14 cellular contexts compared by ENCODE assay signal in the genomic region with DNA sequence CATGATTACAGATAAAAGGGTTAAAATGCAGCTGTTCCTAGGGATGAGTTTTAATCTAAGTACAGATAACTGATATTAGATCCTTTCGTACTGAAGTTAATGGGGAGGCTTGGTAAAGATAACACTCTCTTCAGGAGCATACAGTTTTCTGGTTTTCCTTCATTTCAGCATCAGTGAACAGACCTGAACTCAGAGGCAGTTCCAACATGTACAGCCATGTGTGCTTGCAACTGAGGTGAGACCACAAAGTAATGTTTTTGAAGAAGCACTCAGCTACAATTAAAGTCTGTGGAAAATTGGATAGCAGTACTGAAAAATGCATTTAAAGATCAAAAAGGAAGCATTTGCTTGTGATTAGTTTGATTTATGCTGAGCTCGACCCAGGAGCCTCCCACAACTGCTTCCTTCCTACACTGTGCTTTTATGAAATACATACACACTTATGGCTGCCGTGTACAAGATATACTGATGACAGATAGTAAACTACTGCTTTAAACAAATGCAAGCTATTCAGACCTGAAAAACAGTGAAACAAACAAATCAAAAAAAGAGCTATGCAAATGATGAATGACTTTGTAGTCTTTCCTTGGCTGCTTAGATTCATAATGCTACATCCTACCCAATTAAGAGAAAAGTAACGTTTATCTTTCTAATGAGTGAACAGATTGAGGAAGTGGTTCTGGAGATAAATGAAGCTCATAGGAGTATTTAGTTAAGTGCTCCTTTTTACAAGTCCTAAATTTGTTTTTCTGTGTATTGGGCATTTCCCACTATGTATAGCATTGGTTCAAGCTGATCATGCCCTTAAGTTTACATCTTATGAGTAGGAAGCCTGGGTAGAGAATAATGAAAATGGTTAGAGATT.
DNase-seq lines count a peak whose midpoint lies in the region; ATAC-seq, FAIRE-seq and TF ChIP-seq lines count a peak whose summit lies in the region.
"Had no signal": no experiment of that assay in that cellular context is flagged by ENCODE, and none has a peak within 500 bp of the region (broad histone marks: within the 10 kb centered on the region; RNA-seq: fewer than 3 reads in every experiment).

No MANE protein-coding gene starts in this region.

- peaks cover 17% of the 10 kb centered on the region for H3K4me1 Mint-ChIP-seq in memory B cell
- peaks cover 11% of the 10 kb centered on the region for H3K4me1 Mint-ChIP-seq in endodermal cell

- DNase-seq in GM12891 (ENCODE audit: insufficient read length, low spot score) (no peak), Kasumi-1 (lab: John Stamatoyannopoulos, UW) (peak; percentile 9 to 19), memory B cell (ENCODE audit: low spot score in 2 of 2) (no peak), endodermal cell (no peak), NCI-H526 (lab: John Stamatoyannopoulos, UW) (no peak)
- DNase-seq: body of pancreas; CD4-positive, alpha-beta T cell; NCI-H1417 treated with DMSO at 0.1 percent for 48 hours; ovary; PC-3; stimulated activated CD4-positive, alpha-beta T cell treated with anti-CD3 and anti-CD28 coated beads, Interleukin-1b, Interleukin-23, amount 100 ng/mL, for 48 hours had no signal

- H3K27ac Mint-ChIP-seq in memory B cell (peak overlapping the region; percentile 51), endodermal cell (no peak overlapping the region)
- H3K27ac Mint-ChIP-seq: CD4-positive, alpha-beta T cell had no signal

- H3K27me3 ChIP-seq in endodermal cell (ENCODE audit: control insufficient read depth, insufficient read depth, low read length, poor library complexity, severe bottlenecking) = no peaks in the 10 kb centered on the region
- H3K27me3 ChIP-seq: body of pancreas, ovary had no signal

- TF ChIP-seq POLR2A in GM12891 (IDR thresholded peaks at IDR 0.05; ENCODE audit: low read depth, low read length) = no peak

- H3K9me3 ChIP-seq in endodermal cell (ENCODE audit: control insufficient read depth, low read length) = no peaks in the 10 kb centered on the region
- H3K9me3 ChIP-seq: body of pancreas, ovary had no signal

- ATAC-seq in GM21528 (IDR thresholded peaks at IDR 0.05; ENCODE audit: low FRiP score, unreplicated experiment) = peak; percentile 49
- ATAC-seq in memory B cell (ENCODE audit: low read depth) = peak; percentile 59
- ATAC-seq in HG02763 (IDR thresholded peaks at IDR 0.05; ENCODE audit: unreplicated experiment) = no peak
- ATAC-seq in HG02970 (IDR thresholded peaks at IDR 0.05; ENCODE audit: low FRiP score, unreplicated experiment) = no peak
- ATAC-seq: body of pancreas, PC-3 had no signal

- peak; percentile 62 for FAIRE-seq in GM12891 (lab: Jason Lieb, UNC)

- no peak overlapping the region for H3K27ac ChIP-seq in endodermal cell (ENCODE audit: low read depth, low read length)
- H3K27ac ChIP-seq: body of pancreas, ovary had no signal

- H3K4me3 ChIP-seq in endodermal cell (ENCODE audit: low read length) = no peak overlapping the region
- H3K4me3 ChIP-seq: body of pancreas, ovary had no signal

- H3K4me1 ChIP-seq in endodermal cell (ENCODE audit: control insufficient read depth, insufficient read depth, low read length) = no peaks in the 10 kb centered on the region

- H3K27me3 Mint-ChIP-seq in memory B cell = no peaks in the 10 kb centered on the region
- H3K27me3 Mint-ChIP-seq in endodermal cell (ENCODE audit: insufficient read depth) = no peaks in the 10 kb centered on the region
- H3K27me3 Mint-ChIP-seq: CD4-positive, alpha-beta T cell had no signal

- H3K36me3 ChIP-seq in endodermal cell (ENCODE audit: control insufficient read depth, insufficient read depth, low read length) = peaks cover 33% of the 10 kb centered on the region
- H3K36me3 ChIP-seq: ovary had no signal

- H3K4me3 Mint-ChIP-seq in memory B cell (peak overlapping the region; percentile 73), endodermal cell (no peak overlapping the region)
- H3K4me3 Mint-ChIP-seq: CD4-positive, alpha-beta T cell had no signal

- WGBS in endodermal cell (ENCODE audit: insufficient coverage in 1 of 2, insufficient read length in 1 of 2), 2 experiments = 87 to 92% methylated on average over 2 to 4 of the region's 4 CpGs

- TF ChIP-seq CTCF in endodermal cell (conservative IDR thresholded peaks at IDR 0.05) = no peak

- no peaks in the 10 kb centered on the region for H3K9me3 Mint-ChIP-seq in memory B cell
- no peaks in the 10 kb centered on the region for H3K9me3 Mint-ChIP-seq in endodermal cell
- H3K9me3 Mint-ChIP-seq: CD4-positive, alpha-beta T cell had no signal

- no peaks in the 10 kb centered on the region for H3K36me3 Mint-ChIP-seq in memory B cell
- H3K36me3 Mint-ChIP-seq in endodermal cell (ENCODE audit: low read depth) = peaks cover 6% of the 10 kb centered on the region

- H3K9ac ChIP-seq in endodermal cell (ENCODE audit: extremely low read depth, low read length, poor library complexity, severe bottlenecking) = no peak overlapping the region

TF ChIP-seq in GM12891, 5 proteins besides CTCF, POLR2A, EP300 and RAD21:
- TF ChIP-seq TAF1 (IDR thresholded peaks at IDR 0.05; ENCODE audit: low read depth, low read length) (no peak), SPI1 (IDR thresholded peaks at IDR 0.05; ENCODE audit: low read depth, low read length) (peak; percentile 67)

Comparison
In these comparisons a context has a peak if more than half of its experiments do, and no peak if none do; other contexts are left out.
1. DNase-seq: peak in Kasumi-1 (2 of 2); none in GM12891 (single experiment), memory B cell (0 of 2), endodermal cell (single experiment) and NCI-H526 (0 of 2).
2. ATAC-seq: peak in GM21528 (single experiment) and memory B cell (single experiment); none in HG02763 (single experiment) and HG02970 (single experiment).